2 cellular contexts compared by ENCODE assay signal in genomic region chr14:21097616-21098133, GRCh38.
TF ChIP-seq lines count a peak whose summit lies in the region.

No MANE protein-coding gene starts in this region.

TF ChIP-seq in SK-N-SH, 30 proteins besides CTCF, POLR2A, EP300 and RAD21 (continued from another document):
- TF ChIP-seq ZBTB33 (IDR thresholded peaks at IDR 0.05; ENCODE audit: borderline replicate concordance, low read depth) (no peak), RFX5 (IDR thresholded peaks at IDR 0.05; ENCODE audit: low read length) (no peak), MEF2A (IDR thresholded peaks at IDR 0.05; ENCODE audit: borderline replicate concordance, low read depth) (no peak)

TF ChIP-seq in SK-N-SH treated with all-trans-retinoic acid at 6 μM for 48 hours, 23 proteins besides CTCF, POLR2A, EP300 and RAD21 (continued from another document):
- TF ChIP-seq PATZ1 (CRISPR knock-in tag; IDR thresholded peaks at IDR 0.05; ENCODE audit: borderline replicate concordance) (no peak), ISL1 (CRISPR knock-in tag; IDR thresholded peaks at IDR 0.05) (no peak), POU6F1 (CRISPR knock-in tag; IDR thresholded peaks at IDR 0.05; ENCODE audit: borderline replicate concordance, low read depth) (no peak), RARB (CRISPR knock-in tag; IDR thresholded peaks at IDR 0.05) (no peak), GLIS3 (CRISPR knock-in tag; IDR thresholded peaks at IDR 0.05) (no peak), SNAI2 (CRISPR knock-in tag; IDR thresholded peaks at IDR 0.05) (no peak), PPARA (CRISPR knock-in tag; IDR thresholded peaks at IDR 0.05; ENCODE audit: borderline replicate concordance) (no peak)
TF ChIP-seq in SK-N-SH treated with all-trans-retinoic acid at 6 μM for 48 hours: peak in this region for 0.
